Comparison of ENCODE assay signal across 1 cellular context in the genomic region with DNA sequence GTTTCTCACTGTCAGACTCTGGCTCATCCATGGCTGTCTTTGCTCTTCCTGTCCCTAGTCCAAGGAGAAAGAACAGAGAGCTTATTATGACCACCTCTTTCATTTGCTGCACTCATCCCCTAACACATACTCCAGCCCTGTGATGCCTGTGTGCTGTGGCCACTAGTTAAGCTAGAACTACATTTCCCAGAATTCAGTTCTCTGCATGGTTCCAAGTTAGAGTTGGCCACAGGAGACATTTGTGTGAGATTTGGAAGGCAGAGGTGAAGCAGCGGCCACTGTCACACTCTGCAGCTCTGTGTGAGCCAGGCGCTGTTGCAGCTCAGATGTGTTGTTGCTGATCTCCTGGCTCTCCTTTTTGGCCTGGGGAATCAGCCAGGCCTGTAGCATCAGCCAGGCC.
TF ChIP-seq lines count a peak whose summit lies in the region.

No MANE protein-coding gene starts in this region.

TF ChIP-seq in K562, 482 proteins besides CTCF, POLR2A, EP300 and RAD21 (continued from another document):
- no peak for TF ChIP-seq ARID4B (CRISPR knock-in tag; IDR thresholded peaks at IDR 0.05)
TF ChIP-seq in K562: peak in this region for 2.
